Comparison of ENCODE assay signal across 1 cellular context in the genomic region with DNA sequence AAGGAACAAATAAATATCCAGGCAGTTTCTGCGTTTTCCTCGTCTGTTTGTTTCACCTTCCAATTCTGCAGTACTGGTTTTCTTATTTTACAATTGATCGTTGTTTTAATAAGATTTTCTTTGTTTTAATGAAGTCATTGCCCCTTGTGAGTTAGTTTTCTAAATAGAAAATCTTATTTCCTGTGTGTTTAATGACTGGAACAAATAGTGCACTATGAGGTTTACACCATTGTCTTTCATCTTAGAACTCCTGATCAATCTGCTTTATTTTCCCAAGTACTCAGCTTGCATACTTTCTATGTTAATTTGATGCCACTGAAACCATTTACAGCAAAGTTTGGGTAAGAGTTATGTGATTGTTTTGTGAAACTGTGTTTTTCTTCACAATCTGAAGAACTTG.
TF ChIP-seq lines count a peak whose summit lies in the region.

No MANE protein-coding gene starts in this region.

TF ChIP-seq in IMR-90, 13 proteins besides CTCF, POLR2A, EP300 and RAD21 (continued from another document):
- TF ChIP-seq CHD1 (IDR thresholded peaks at IDR 0.05; ENCODE audit: low read depth, low read length) (no peak), RCOR1 (IDR thresholded peaks at IDR 0.05; ENCODE audit: insufficient replicate concordance, low read length) (no peak), NFE2L2 (IDR thresholded peaks at IDR 0.05; ENCODE audit: low read depth, low read length) (no peak), BHLHE40 (IDR thresholded peaks at IDR 0.05; ENCODE audit: low read depth, low read length) (no peak)
